1 cellular context compared by ENCODE assay signal in genomic region chr7:32942783-32943653, GRCh38.
TF ChIP-seq lines count a peak whose summit lies in the region.

No MANE protein-coding gene starts in this region.

TF ChIP-seq in K562, 482 proteins besides CTCF, POLR2A, EP300 and RAD21 (continued from another document):
- TF ChIP-seq MGA (IDR thresholded peaks at IDR 0.05): peak; percentile 59
- TF ChIP-seq HDAC3 (IDR thresholded peaks at IDR 0.05; ENCODE audit: borderline replicate concordance, partially characterized antibody): no peak
- peak in 2 of 3 experiments; percentile 59 to 80 for TF ChIP-seq YY1 (IDR thresholded peaks at IDR 0.05; ENCODE audit: borderline replicate concordance in 1 of 3, control insufficient read depth in 1 of 3, extremely low read depth in 1 of 3, insufficient read depth in 3 of 3, insufficient read length in 1 of 3, insufficient replicate concordance in 2 of 3, low read depth in 1 of 3, low read length in 2 of 3)
- TF ChIP-seq ERF (CRISPR knock-in tag; IDR thresholded peaks at IDR 0.05): 0 out of 2 replicates have a peak, but pooled peaks have one; percentile 46
- 0 out of 2 replicates have a peak, but pooled peaks have one; percentile 56 for TF ChIP-seq ZBTB1 (CRISPR knock-in tag; IDR thresholded peaks at IDR 0.05; ENCODE audit: borderline replicate concordance, low read depth)
- TF ChIP-seq PHTF2 (CRISPR knock-in tag; IDR thresholded peaks at IDR 0.05): no peak
- TF ChIP-seq FOS (IDR thresholded peaks at IDR 0.05; ENCODE audit: extremely low read depth, insufficient read length): no peak
